8 cellular contexts compared by ENCODE assay signal in genomic region chr10:71888623-71889387, GRCh38. TPM values are rescaled to one million over a fixed set of nuclear protein-coding genes. Genes with fewer than 3 reads are reported as not detected.
A peak's percentile ranks its signal among the peaks of the same experiment; 100 is the strongest.
DNase-seq lines count a peak whose midpoint lies in the region; ATAC-seq lines count a peak whose summit lies in the region.

No MANE protein-coding gene starts in this region.

- peak overlapping the region; percentile 54 for H3K27ac ChIP-seq in cingulate gyrus (ENCODE audit: low read depth, low read length)

- peak; percentile 7 for DNase-seq in activated gamma-delta T cell treated with Interleukin-2 at 50 U/mL for 16 hours
- DNase-seq in activated gamma-delta T cell (lab: John Stamatoyannopoulos, UW), result no peak
- DNase-seq in NCI-H1105 (lab: John Stamatoyannopoulos, UW), result peak; percentile 7
- DNase-seq in activated CD4-positive, CD25-positive, alpha-beta regulatory T cell treated with anti-CD3 and anti-CD28 coated beads, Interleukin-2, amount 50 U/mL, for 72 hours, result peak; percentile 67
- peak; percentile 74 to 81 for DNase-seq in left colon
- DNase-seq in stimulated activated CD4-positive, alpha-beta T cell treated with anti-CD3 and anti-CD28 coated beads, Interleukin-1b, Interleukin-23, amount 100 ng/mL, for 4 hours (ENCODE audit: low read depth in 2 of 2), result peak; percentile 32 to 51

- intact Hi-C loops in left colon (cut with DNase I, micrococcal nuclease), result no loop called here

- ATAC-seq in HG02678 (IDR thresholded peaks at IDR 0.05; ENCODE audit: unreplicated experiment), result peak; percentile 82
- ATAC-seq in left colon, result peak; percentile 65

RNA-seq across cellular contexts. Expression of gene PSAP, which starts 37.8 kb away (rescaled TPM):
- total RNA-seq in left colon, result 100 to 1,000 TPM; 517 to 807 TPM
